Comparison of ENCODE assay signal across 1 cellular context in the genomic region with DNA sequence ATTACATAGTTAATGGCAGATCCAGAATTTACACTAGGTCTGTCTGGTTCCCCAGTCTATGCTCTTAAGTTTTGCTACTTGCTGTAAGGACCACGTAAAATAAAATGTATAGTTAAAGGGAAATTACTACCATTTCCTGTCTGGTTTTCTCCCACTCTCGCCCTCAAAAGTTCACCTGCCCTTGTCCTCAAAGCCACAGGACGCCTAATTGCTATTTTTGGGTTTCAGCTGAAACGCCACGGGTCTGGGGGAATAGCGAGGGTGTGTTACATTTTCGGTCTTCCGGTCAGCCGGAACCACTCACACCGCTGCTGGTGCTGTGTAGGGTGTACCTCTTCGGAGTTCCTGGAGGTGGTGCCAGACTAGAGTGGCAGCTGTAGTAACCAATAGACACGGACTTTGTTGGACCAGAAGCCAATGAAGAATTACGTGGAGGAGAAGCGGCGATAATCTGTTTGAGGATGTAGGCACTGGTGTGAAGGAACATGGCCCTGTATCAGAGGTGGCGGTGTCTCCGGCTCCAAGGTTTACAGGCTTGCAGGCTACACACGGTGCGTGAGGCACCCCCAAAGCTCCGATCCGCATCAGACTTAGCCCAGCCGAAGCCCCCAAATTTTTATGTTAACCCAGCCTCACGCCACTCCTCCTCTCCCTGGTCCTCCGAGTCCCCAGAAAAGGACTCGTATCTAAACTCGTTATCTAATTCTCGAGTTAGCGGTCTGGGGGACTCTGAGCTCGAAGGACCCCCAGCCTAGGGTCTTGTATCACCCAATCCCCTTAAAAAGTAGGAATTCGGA.
A peak's percentile ranks its signal among the peaks of the same experiment; 100 is the strongest.
TF ChIP-seq lines count a peak whose summit lies in the region.

A gene with protein sequence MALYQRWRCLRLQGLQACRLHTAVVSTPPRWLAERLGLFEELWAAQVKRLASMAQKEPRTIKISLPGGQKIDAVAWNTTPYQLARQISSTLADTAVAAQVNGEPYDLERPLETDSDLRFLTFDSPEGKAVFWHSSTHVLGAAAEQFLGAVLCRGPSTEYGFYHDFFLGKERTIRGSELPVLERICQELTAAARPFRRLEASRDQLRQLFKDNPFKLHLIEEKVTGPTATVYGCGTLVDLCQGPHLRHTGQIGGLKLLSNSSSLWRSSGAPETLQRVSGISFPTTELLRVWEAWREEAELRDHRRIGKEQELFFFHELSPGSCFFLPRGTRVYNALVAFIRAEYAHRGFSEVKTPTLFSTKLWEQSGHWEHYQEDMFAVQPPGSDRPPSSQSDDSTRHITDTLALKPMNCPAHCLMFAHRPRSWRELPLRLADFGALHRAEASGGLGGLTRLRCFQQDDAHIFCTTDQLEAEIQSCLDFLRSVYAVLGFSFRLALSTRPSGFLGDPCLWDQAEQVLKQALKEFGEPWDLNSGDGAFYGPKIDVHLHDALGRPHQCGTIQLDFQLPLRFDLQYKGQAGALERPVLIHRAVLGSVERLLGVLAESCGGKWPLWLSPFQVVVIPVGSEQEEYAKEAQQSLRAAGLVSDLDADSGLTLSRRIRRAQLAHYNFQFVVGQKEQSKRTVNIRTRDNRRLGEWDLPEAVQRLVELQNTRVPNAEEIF (plus strand): TSS at position 454 of the 797 bp plus-strand sequence. CDS start 32 bp downstream, at position 486.

TF ChIP-seq in K562, 482 proteins besides CTCF, POLR2A, EP300 and RAD21 (continued from another document and continues in another):
- TF ChIP-seq RNF2 (IDR thresholded peaks at IDR 0.05) (peak; percentile 87), STAT5B (CRISPR knock-in tag; IDR thresholded peaks at IDR 0.05) (no peak), POLR2H (tag; IDR thresholded peaks at IDR 0.05; ENCODE audit: low read depth) (peak; percentile 82), HDAC1 (IDR thresholded peaks at IDR 0.05) (peak; percentile 48 to 89; a peak in 3 of 4 replicates), MTA3 (IDR thresholded peaks at IDR 0.05; ENCODE audit: borderline replicate concordance) (peak; percentile 93), TAL1 (IDR thresholded peaks at IDR 0.05) (peak; percentile 22; the same call in 1 of the 2 replicates), ZFX (CRISPR knock-in tag; IDR thresholded peaks at IDR 0.05) (peak; percentile 42; the same call in 1 of the 2 replicates), KLF13 (tag; IDR thresholded peaks at IDR 0.05; ENCODE audit: borderline replicate concordance, low read depth) (no peak), PURB (CRISPR knock-in tag; IDR thresholded peaks at IDR 0.05; ENCODE audit: low read depth) (no peak), FOXA3 (CRISPR knock-in tag; conservative IDR thresholded peaks at IDR 0.05 in 1 of 2, IDR thresholded peaks at IDR 0.05 in 1 of 2) (0 out of 4 replicates have a peak, but pooled peaks of 1 of the 2 experiments have one; percentile 13), ZFPM2 (CRISPR knock-in tag; IDR thresholded peaks at IDR 0.05) (no peak), SUPT5H (IDR thresholded peaks at IDR 0.05) (peak; percentile 92), NFXL1 (CRISPR knock-in tag; IDR thresholded peaks at IDR 0.05) (no peak), MTA1 (IDR thresholded peaks at IDR 0.05; ENCODE audit: borderline replicate concordance) (no peak; the same call in 1 of the 2 replicates), ELF4 (CRISPR knock-in tag; IDR thresholded peaks at IDR 0.05) (peak; percentile 94), ZNF766 (CRISPR knock-in tag; conservative IDR thresholded peaks at IDR 0.05) (no peak), PCBP2 (IDR thresholded peaks at IDR 0.05; ENCODE audit: low read depth, low read length, poor library complexity, severe bottlenecking) (no peak), STAG1 (CRISPR knock-in tag; IDR thresholded peaks at IDR 0.05; ENCODE audit: borderline replicate concordance) (no peak), HSF4 (CRISPR knock-in tag; IDR thresholded peaks at IDR 0.05; ENCODE audit: borderline replicate concordance) (no peak), MYBL2 (IDR thresholded peaks at IDR 0.05; ENCODE audit: low read depth) (peak; percentile 38; the same call in 1 of the 2 replicates), MYBL2 (CRISPR knock-in tag; IDR thresholded peaks at IDR 0.05; ENCODE audit: borderline replicate concordance) (no peak), ELF2 (CRISPR knock-in tag; IDR thresholded peaks at IDR 0.05) (peak; percentile 89), THRAP3 (IDR thresholded peaks at IDR 0.05; ENCODE audit: borderline replicate concordance) (0 out of 2 replicates have a peak, but pooled peaks have one; percentile 44), XRCC3 (IDR thresholded peaks at IDR 0.05) (no peak), ZNF239 (CRISPR knock-in tag; IDR thresholded peaks at IDR 0.05) (peak; percentile 52; the same call in 1 of the 2 replicates), TARDBP (IDR thresholded peaks at IDR 0.05) (peak; percentile 91)
- TF ChIP-seq, protein P1, sequence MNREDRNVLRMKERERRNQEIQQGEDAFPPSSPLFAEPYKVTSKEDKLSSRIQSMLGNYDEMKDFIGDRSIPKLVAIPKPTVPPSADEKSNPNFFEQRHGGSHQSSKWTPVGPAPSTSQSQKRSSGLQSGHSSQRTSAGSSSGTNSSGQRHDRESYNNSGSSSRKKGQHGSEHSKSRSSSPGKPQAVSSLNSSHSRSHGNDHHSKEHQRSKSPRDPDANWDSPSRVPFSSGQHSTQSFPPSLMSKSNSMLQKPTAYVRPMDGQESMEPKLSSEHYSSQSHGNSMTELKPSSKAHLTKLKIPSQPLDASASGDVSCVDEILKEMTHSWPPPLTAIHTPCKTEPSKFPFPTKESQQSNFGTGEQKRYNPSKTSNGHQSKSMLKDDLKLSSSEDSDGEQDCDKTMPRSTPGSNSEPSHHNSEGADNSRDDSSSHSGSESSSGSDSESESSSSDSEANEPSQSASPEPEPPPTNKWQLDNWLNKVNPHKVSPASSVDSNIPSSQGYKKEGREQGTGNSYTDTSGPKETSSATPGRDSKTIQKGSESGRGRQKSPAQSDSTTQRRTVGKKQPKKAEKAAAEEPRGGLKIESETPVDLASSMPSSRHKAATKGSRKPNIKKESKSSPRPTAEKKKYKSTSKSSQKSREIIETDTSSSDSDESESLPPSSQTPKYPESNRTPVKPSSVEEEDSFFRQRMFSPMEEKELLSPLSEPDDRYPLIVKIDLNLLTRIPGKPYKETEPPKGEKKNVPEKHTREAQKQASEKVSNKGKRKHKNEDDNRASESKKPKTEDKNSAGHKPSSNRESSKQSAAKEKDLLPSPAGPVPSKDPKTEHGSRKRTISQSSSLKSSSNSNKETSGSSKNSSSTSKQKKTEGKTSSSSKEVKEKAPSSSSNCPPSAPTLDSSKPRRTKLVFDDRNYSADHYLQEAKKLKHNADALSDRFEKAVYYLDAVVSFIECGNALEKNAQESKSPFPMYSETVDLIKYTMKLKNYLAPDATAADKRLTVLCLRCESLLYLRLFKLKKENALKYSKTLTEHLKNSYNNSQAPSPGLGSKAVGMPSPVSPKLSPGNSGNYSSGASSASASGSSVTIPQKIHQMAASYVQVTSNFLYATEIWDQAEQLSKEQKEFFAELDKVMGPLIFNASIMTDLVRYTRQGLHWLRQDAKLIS (CRISPR knock-in tag; IDR thresholded peaks at IDR 0.05), result no peak
- TF ChIP-seq, protein P2, sequence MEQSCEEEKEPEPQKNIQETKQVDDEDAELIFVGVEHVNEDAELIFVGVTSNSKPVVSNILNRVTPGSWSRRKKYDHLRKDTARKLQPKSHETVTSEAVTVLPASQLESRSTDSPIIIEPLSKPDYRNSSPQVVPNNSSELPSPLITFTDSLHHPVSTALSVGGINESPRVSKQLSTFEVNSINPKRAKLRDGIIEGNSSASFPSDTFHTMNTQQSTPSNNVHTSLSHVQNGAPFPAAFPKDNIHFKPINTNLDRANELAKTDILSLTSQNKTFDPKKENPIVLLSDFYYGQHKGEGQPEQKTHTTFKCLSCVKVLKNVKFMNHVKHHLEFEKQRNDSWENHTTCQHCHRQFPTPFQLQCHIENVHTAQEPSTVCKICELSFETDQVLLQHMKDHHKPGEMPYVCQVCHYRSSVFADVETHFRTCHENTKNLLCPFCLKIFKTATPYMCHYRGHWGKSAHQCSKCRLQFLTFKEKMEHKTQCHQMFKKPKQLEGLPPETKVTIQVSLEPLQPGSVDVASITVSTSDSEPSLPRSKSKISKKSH (CRISPR knock-in tag; IDR thresholded peaks at IDR 0.05), result no peak
- TF ChIP-seq, protein P3, sequence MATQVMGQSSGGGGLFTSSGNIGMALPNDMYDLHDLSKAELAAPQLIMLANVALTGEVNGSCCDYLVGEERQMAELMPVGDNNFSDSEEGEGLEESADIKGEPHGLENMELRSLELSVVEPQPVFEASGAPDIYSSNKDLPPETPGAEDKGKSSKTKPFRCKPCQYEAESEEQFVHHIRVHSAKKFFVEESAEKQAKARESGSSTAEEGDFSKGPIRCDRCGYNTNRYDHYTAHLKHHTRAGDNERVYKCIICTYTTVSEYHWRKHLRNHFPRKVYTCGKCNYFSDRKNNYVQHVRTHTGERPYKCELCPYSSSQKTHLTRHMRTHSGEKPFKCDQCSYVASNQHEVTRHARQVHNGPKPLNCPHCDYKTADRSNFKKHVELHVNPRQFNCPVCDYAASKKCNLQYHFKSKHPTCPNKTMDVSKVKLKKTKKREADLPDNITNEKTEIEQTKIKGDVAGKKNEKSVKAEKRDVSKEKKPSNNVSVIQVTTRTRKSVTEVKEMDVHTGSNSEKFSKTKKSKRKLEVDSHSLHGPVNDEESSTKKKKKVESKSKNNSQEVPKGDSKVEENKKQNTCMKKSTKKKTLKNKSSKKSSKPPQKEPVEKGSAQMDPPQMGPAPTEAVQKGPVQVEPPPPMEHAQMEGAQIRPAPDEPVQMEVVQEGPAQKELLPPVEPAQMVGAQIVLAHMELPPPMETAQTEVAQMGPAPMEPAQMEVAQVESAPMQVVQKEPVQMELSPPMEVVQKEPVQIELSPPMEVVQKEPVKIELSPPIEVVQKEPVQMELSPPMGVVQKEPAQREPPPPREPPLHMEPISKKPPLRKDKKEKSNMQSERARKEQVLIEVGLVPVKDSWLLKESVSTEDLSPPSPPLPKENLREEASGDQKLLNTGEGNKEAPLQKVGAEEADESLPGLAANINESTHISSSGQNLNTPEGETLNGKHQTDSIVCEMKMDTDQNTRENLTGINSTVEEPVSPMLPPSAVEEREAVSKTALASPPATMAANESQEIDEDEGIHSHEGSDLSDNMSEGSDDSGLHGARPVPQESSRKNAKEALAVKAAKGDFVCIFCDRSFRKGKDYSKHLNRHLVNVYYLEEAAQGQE (CRISPR knock-in tag; IDR thresholded peaks at IDR 0.05; ENCODE audit: low read depth), result peak; percentile 19; the same call in 1 of the 2 replicates
- TF ChIP-seq, protein P4, sequence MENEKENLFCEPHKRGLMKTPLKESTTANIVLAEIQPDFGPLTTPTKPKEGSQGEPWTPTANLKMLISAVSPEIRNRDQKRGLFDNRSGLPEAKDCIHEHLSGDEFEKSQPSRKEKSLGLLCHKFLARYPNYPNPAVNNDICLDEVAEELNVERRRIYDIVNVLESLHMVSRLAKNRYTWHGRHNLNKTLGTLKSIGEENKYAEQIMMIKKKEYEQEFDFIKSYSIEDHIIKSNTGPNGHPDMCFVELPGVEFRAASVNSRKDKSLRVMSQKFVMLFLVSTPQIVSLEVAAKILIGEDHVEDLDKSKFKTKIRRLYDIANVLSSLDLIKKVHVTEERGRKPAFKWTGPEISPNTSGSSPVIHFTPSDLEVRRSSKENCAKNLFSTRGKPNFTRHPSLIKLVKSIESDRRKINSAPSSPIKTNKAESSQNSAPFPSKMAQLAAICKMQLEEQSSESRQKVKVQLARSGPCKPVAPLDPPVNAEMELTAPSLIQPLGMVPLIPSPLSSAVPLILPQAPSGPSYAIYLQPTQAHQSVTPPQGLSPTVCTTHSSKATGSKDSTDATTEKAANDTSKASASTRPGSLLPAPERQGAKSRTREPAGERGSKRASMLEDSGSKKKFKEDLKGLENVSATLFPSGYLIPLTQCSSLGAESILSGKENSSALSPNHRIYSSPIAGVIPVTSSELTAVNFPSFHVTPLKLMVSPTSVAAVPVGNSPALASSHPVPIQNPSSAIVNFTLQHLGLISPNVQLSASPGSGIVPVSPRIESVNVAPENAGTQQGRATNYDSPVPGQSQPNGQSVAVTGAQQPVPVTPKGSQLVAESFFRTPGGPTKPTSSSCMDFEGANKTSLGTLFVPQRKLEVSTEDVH (IDR thresholded peaks at IDR 0.05; ENCODE audit: low read depth, partially characterized antibody), result peak; percentile 89
- TF ChIP-seq, protein P5, sequence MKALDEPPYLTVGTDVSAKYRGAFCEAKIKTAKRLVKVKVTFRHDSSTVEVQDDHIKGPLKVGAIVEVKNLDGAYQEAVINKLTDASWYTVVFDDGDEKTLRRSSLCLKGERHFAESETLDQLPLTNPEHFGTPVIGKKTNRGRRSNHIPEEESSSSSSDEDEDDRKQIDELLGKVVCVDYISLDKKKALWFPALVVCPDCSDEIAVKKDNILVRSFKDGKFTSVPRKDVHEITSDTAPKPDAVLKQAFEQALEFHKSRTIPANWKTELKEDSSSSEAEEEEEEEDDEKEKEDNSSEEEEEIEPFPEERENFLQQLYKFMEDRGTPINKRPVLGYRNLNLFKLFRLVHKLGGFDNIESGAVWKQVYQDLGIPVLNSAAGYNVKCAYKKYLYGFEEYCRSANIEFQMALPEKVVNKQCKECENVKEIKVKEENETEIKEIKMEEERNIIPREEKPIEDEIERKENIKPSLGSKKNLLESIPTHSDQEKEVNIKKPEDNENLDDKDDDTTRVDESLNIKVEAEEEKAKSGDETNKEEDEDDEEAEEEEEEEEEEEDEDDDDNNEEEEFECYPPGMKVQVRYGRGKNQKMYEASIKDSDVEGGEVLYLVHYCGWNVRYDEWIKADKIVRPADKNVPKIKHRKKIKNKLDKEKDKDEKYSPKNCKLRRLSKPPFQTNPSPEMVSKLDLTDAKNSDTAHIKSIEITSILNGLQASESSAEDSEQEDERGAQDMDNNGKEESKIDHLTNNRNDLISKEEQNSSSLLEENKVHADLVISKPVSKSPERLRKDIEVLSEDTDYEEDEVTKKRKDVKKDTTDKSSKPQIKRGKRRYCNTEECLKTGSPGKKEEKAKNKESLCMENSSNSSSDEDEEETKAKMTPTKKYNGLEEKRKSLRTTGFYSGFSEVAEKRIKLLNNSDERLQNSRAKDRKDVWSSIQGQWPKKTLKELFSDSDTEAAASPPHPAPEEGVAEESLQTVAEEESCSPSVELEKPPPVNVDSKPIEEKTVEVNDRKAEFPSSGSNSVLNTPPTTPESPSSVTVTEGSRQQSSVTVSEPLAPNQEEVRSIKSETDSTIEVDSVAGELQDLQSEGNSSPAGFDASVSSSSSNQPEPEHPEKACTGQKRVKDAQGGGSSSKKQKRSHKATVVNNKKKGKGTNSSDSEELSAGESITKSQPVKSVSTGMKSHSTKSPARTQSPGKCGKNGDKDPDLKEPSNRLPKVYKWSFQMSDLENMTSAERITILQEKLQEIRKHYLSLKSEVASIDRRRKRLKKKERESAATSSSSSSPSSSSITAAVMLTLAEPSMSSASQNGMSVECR (CRISPR knock-in tag; IDR thresholded peaks at IDR 0.05), result peak; percentile 80
- TF ChIP-seq, protein P6, sequence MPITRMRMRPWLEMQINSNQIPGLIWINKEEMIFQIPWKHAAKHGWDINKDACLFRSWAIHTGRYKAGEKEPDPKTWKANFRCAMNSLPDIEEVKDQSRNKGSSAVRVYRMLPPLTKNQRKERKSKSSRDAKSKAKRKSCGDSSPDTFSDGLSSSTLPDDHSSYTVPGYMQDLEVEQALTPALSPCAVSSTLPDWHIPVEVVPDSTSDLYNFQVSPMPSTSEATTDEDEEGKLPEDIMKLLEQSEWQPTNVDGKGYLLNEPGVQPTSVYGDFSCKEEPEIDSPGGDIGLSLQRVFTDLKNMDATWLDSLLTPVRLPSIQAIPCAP (CRISPR knock-in tag; IDR thresholded peaks at IDR 0.05; ENCODE audit: borderline replicate concordance), result no peak
- TF ChIP-seq, protein P7, sequence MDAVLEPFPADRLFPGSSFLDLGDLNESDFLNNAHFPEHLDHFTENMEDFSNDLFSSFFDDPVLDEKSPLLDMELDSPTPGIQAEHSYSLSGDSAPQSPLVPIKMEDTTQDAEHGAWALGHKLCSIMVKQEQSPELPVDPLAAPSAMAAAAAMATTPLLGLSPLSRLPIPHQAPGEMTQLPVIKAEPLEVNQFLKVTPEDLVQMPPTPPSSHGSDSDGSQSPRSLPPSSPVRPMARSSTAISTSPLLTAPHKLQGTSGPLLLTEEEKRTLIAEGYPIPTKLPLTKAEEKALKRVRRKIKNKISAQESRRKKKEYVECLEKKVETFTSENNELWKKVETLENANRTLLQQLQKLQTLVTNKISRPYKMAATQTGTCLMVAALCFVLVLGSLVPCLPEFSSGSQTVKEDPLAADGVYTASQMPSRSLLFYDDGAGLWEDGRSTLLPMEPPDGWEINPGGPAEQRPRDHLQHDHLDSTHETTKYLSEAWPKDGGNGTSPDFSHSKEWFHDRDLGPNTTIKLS (IDR thresholded peaks at IDR 0.05; ENCODE audit: borderline replicate concordance, low read depth), result peak; percentile 88
